In genomic region chr1:169925505-169926482, GRCh38 we compare ENCODE assay signal across 10 cellular contexts. TPM values are rescaled to one million over a fixed set of nuclear protein-coding genes. Genes with fewer than 3 reads are reported as not detected.
DNase-seq lines count a peak whose midpoint lies in the region; ATAC-seq and TF ChIP-seq lines count a peak whose summit lies in the region.
"Had no signal": no experiment of that assay in that cellular context is flagged by ENCODE, and none has a peak within 500 bp of the region (broad histone marks: within the 10 kb centered on the region; RNA-seq: fewer than 3 reads in every experiment).

No MANE protein-coding gene starts in this region.

- no peaks in the 10 kb centered on the region for H3K9me3 Mint-ChIP-seq in activated naive CD4-positive, alpha-beta T cell treated with anti-CD3 and anti-CD28 coated beads, Interleukin-2, amount 10 ng/mL, durations not matched to agents 7 days and 5 days

- no peak for TF ChIP-seq CTCF in retinal pigment epithelial cell (conservative IDR thresholded peaks at IDR 0.05; ENCODE audit: low read depth, low read length)

- intact Hi-C loops in posterior vena cava (cut with DNase I) = loop anchor here (10.0 kb wide), 2 partner anchors 429 to 839 kb away; no protein-coding TSS in a partner anchor

- no peak overlapping the region for H3K4me3 Mint-ChIP-seq in activated naive CD4-positive, alpha-beta T cell treated with anti-CD3 and anti-CD28 coated beads, Interleukin-2, amount 10 ng/mL, durations not matched to agents 7 days and 5 days

- no peak overlapping the region for H3K4me3 ChIP-seq in retinal pigment epithelial cell (ENCODE audit: low read length)
- H3K4me3 ChIP-seq: heart left ventricle, pancreas had no signal

- H3K36me3 Mint-ChIP-seq in activated naive CD4-positive, alpha-beta T cell treated with anti-CD3 and anti-CD28 coated beads, Interleukin-2, amount 10 ng/mL, durations not matched to agents 7 days and 5 days = no peaks in the 10 kb centered on the region

- peak overlapping the region; percentile 79 for H3K27ac Mint-ChIP-seq in activated naive CD4-positive, alpha-beta T cell treated with anti-CD3 and anti-CD28 coated beads, Interleukin-2, amount 10 ng/mL, durations not matched to agents 7 days and 5 days

- peaks cover 13% of the 10 kb centered on the region for H3K4me1 Mint-ChIP-seq in activated naive CD4-positive, alpha-beta T cell treated with anti-CD3 and anti-CD28 coated beads, Interleukin-2, amount 10 ng/mL, durations not matched to agents 7 days and 5 days

- no peak for DNase-seq in activated naive CD4-positive, alpha-beta T cell treated with anti-CD3 and anti-CD28 coated beads, Interleukin-2, amount 10 ng/mL, durations not matched to agents 7 days and 5 days
- DNase-seq in activated naive CD4-positive, alpha-beta T cell (lab: John Stamatoyannopoulos, UW) = no peak
- DNase-seq in RPMI7951 (ENCODE audit: low read depth) (peak; percentile 21), retinal pigment epithelial cell (ENCODE audit: low read depth) (peak; percentile 71), globus pallidus (ENCODE audit: low spot score) (no peak), posterior vena cava (ENCODE audit: low spot score) (no peak)
- DNase-seq: heart left ventricle, pancreas had no signal

- ATAC-seq in HG02852 (IDR thresholded peaks at IDR 0.05; ENCODE audit: unreplicated experiment) (peak; percentile 86), GM18873 (IDR thresholded peaks at IDR 0.05; ENCODE audit: low FRiP score, unreplicated experiment) (no peak)
- ATAC-seq: pancreas had no signal

- CTCF ChIA-PET in activated naive CD4-positive, alpha-beta T cell treated with anti-CD3 and anti-CD28 coated beads, Interleukin-2, amount 10 ng/mL, durations not matched to agents 7 days and 5 days (lab: Charles Lee) = interaction anchor here (1.1 kb wide), 1 partner anchor 1004 kb away, joined by 3 read pairs; no protein-coding TSS in a partner anchor

- no peaks in the 10 kb centered on the region for H3K27me3 Mint-ChIP-seq in activated naive CD4-positive, alpha-beta T cell treated with anti-CD3 and anti-CD28 coated beads, Interleukin-2, amount 10 ng/mL, durations not matched to agents 7 days and 5 days

RNA-seq across cellular contexts. Expression of gene SCYL3, which starts 32.1 kb away (rescaled TPM):
- 4.2 and 4.9 TPM in 2 replicates for total RNA-seq in RPMI7951 (2014; rRNA removed; shearing (Covaris generic))
- 1 to 10 TPM; 8.0 to 8.4 TPM for total RNA-seq in posterior vena cava

Comparison
In these comparisons a context has a peak if more than half of its experiments do, and no peak if none do; other contexts are left out.
1. DNase-seq: peak in RPMI7951 (single experiment) and retinal pigment epithelial cell (single experiment); none in activated naive CD4-positive, alpha-beta T cell treated with anti-CD3 and anti-CD28 coated beads, Interleukin-2, amount 10 ng/mL, durations not matched to agents 7 days and 5 days (single experiment), activated naive CD4-positive, alpha-beta T cell (0 of 4), globus pallidus (single experiment) and posterior vena cava (single experiment).